Comparison of ENCODE assay signal across 14 cellular contexts in the genomic region with DNA sequence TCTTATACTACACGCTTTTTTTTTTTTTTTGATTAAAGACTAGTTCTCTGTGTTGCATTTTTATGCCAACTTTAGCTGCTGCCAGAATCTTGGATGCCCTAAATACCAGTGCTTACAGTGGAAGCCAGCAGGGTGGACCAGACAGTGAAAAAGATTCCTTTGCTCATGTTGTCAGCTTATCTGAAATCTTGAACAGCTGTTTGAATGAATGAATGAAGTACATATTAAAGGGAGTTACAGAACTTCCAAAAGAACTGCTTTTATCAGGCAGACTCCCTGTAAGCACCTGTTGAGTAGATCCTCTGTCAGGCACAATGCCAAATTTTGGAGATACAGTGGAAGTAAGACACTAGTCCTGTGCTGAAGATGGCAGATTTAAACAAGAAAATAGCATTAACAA.
DNase-seq lines count a peak whose midpoint lies in the region; TF ChIP-seq lines count a peak whose summit lies in the region.
"Had no signal": no experiment of that assay in that cellular context is flagged by ENCODE, and none has a peak within 500 bp of the region (broad histone marks: within the 10 kb centered on the region; RNA-seq: fewer than 3 reads in every experiment).

No MANE protein-coding gene starts in this region.

- no peak for TF ChIP-seq CTCF in adrenal gland (IDR thresholded peaks at IDR 0.05)

- in situ Hi-C loops in G401 (cut with HindIII; ENCODE audit: low sequenced_read_pairs): no loop called here

- no peak for TF ChIP-seq POLR2A in adrenal gland (IDR thresholded peaks at IDR 0.05)

- peaks cover 8 to 22% of the 10 kb centered on the region in 2 donors for H3K4me1 ChIP-seq in adrenal gland (replicated peaks in 1 of 2)

- DNase-seq in DMS 273 (lab: John Stamatoyannopoulos, UW; ENCODE audit: unreplicated experiment) (peak; percentile 16), DMS 273 treated with DMSO at 0.1 percent for 48 hours (lab: John Stamatoyannopoulos, UW) (no peak), G401 (ENCODE audit: low spot score) (peak; percentile 42), adrenal gland (peak in 6 of 7 donors; percentile 41 to 71 (median 54)), mucosa of gallbladder (ENCODE audit: low spot score) (peak; percentile 14), NCI-H1930 (lab: John Stamatoyannopoulos, UW) (no peak), activated T-cell treated with anti-CD3 and anti-CD28 coated beads for 4 hours (no peak)
- no peak for DNase-seq in stimulated activated CD4-positive, alpha-beta T cell treated with anti-CD3 and anti-CD28 coated beads, Interleukin-15, amount 100 ng/mL, for 24 hours
- DNase-seq: CD8-positive, alpha-beta T cell; COR-L47; DMS53; H7 had no signal

- 32 to 52% (median 38%) methylated on average over 1 of the region's 1 CpG for WGBS in adrenal gland, 4 donors

- intact Hi-C loops in adrenal gland (cut with DNase I): no loop called here

- H3K9me3 ChIP-seq in adrenal gland (replicated peaks in 1 of 3): no peaks in the 10 kb centered on the region

- H3K27ac ChIP-seq in adrenal gland: no peak overlapping the region
- H3K27ac ChIP-seq: 22Rv1 had no signal

- no peak overlapping the region for H3K4me3 ChIP-seq in adrenal gland
- H3K4me3 ChIP-seq: GM23338 had no signal

- H3K36me3 ChIP-seq in adrenal gland (replicated peaks in 1 of 2): no peaks in the 10 kb centered on the region

- no peaks in the 10 kb centered on the region for H3K27me3 ChIP-seq in adrenal gland

Comparison
In these comparisons a context has a peak if more than half of its experiments do, and no peak if none do; other contexts are left out.
1. DNase-seq: peak in DMS 273 (single experiment), G401 (single experiment), adrenal gland (6 of 7) and mucosa of gallbladder (single experiment); none in DMS 273 treated with DMSO at 0.1 percent for 48 hours (single experiment), stimulated activated CD4-positive, alpha-beta T cell treated with anti-CD3 and anti-CD28 coated beads, Interleukin-15, amount 100 ng/mL, for 24 hours (single experiment), NCI-H1930 (0 of 2) and activated T-cell treated with anti-CD3 and anti-CD28 coated beads for 4 hours (single experiment).